7 cellular contexts compared by ENCODE assay signal in genomic region chr13:111140562-111141105, GRCh38.
"Had no signal": no experiment of that assay in that cellular context is flagged by ENCODE, and none has a peak within 500 bp of the region (broad histone marks: within the 10 kb centered on the region; RNA-seq: fewer than 3 reads in every experiment).

No MANE protein-coding gene starts in this region.

- H3K27ac Mint-ChIP-seq: HFFc6 had no signal

- H2AFZ ChIP-seq: GM23248 had no signal

- DNase-seq: GM23248, H9, HCEC 1CT, HFFc6, IMR-90, KBM-7 had no signal

- H3K9ac ChIP-seq: GM23248 had no signal

- H3K4me3 ChIP-seq: GM23248 had no signal

- H3K27ac ChIP-seq: GM23248, HL-60 had no signal

- H3K4me1 Mint-ChIP-seq: H9 had no signal

- H3K4me3 Mint-ChIP-seq: H9, HFFc6 had no signal

- H3K9me3 Mint-ChIP-seq: H9, HFFc6 had no signal
